ENCODE assay signal across 34 cellular contexts in genomic region chr6:41721396-41721795, GRCh38. TPM values are rescaled to one million over a fixed set of nuclear protein-coding genes. Genes with fewer than 3 reads are reported as not detected.
DNase-seq lines count a peak whose midpoint lies in the region; ATAC-seq and TF ChIP-seq lines count a peak whose summit lies in the region.
"Had no signal": no experiment of that assay in that cellular context is flagged by ENCODE, and none has a peak within 500 bp of the region (broad histone marks: within the 10 kb centered on the region; RNA-seq: fewer than 3 reads in every experiment).

No MANE protein-coding gene starts in this region.

- TF ChIP-seq POLR2A in tibial nerve (IDR thresholded peaks at IDR 0.05), result no peak

- H3K27ac ChIP-seq in right atrium auricular region (peak overlapping the region; percentile 14 to 56), RWPE2 (ENCODE audit: poor library complexity, severe bottlenecking) (peak overlapping the region; percentile 59), tibial nerve (no peak overlapping the region)
- H3K27ac ChIP-seq: colonic mucosa, esophagus muscularis mucosa, HL-60, pancreas had no signal

- H3K4me1 ChIP-seq in right atrium auricular region, result peaks cover 0 to 98% of the 10 kb centered on the region in 2 donors
- peaks cover 27% of the 10 kb centered on the region for H3K4me1 ChIP-seq in RWPE2 (ENCODE audit: insufficient read depth, poor library complexity, severe bottlenecking)
- H3K4me1 ChIP-seq in tibial nerve, result peaks cover 0 to 90% (median 49%) of the 10 kb centered on the region in 4 donors

- H3K4me1 Mint-ChIP-seq in memory B cell, result peaks cover 80% of the 10 kb centered on the region

- peaks cover 9% of the 10 kb centered on the region for H3K36me3 Mint-ChIP-seq in memory B cell

- TF ChIP-seq CTCF in right atrium auricular region (IDR thresholded peaks at IDR 0.05) (no peak), RWPE2 (IDR thresholded peaks at IDR 0.05; ENCODE audit: poor library complexity, severe bottlenecking) (no peak), tibial nerve (IDR thresholded peaks at IDR 0.05) (no peak)

- WGBS in tibial nerve, 2 donors, result 93 to 98% methylated on average over 4 of the region's 4 CpGs

- H3K27ac Mint-ChIP-seq in memory B cell, result peak overlapping the region; percentile 92
- H3K27ac Mint-ChIP-seq: activated naive CD4-positive, alpha-beta T cell treated with anti-CD3 and anti-CD28 coated beads for 36 hours had no signal

- H3K27me3 Mint-ChIP-seq in memory B cell, result no peaks in the 10 kb centered on the region

- H3K9me3 Mint-ChIP-seq in memory B cell, result no peaks in the 10 kb centered on the region
- H3K9me3 Mint-ChIP-seq: activated naive CD4-positive, alpha-beta T cell treated with anti-CD3 and anti-CD28 coated beads for 36 hours; endodermal cell; nephron had no signal

- H3K36me3 ChIP-seq in right atrium auricular region, result no peaks in the 10 kb centered on the region
- no peaks in the 10 kb centered on the region for H3K36me3 ChIP-seq in RWPE2 (ENCODE audit: low read depth)
- no peaks in the 10 kb centered on the region for H3K36me3 ChIP-seq in tibial nerve
- H3K36me3 ChIP-seq: colonic mucosa, esophagus muscularis mucosa, left ventricle myocardium inferior, pancreas had no signal

- no peaks in the 10 kb centered on the region for H3K9me3 ChIP-seq in right atrium auricular region
- no peaks in the 10 kb centered on the region for H3K9me3 ChIP-seq in RWPE2 (ENCODE audit: severe bottlenecking)
- H3K9me3 ChIP-seq in tibial nerve, result no peaks in the 10 kb centered on the region
- H3K9me3 ChIP-seq: colonic mucosa, esophagus muscularis mucosa, left ventricle myocardium inferior, pancreas, SK-N-SH had no signal

- no peak overlapping the region for H3K4me3 ChIP-seq in right atrium auricular region
- H3K4me3 ChIP-seq in RWPE2 (ENCODE audit: severe bottlenecking), result no peak overlapping the region
- no peak overlapping the region for H3K4me3 ChIP-seq in tibial nerve
- H3K4me3 ChIP-seq: colonic mucosa, esophagus muscularis mucosa, left ventricle myocardium inferior, pancreas had no signal

- ATAC-seq in RWPE2 (ENCODE audit: low read depth), result no peak
- ATAC-seq in memory B cell (ENCODE audit: low read depth), result no peak
- ATAC-seq: pancreas, sciatic nerve had no signal

- intact Hi-C loops in cardiac septum (cut with DNase I), result no loop called here

- DNase-seq in right atrium auricular region (ENCODE audit: low spot score) (no peak), cardiac septum (ENCODE audit: low spot score) (no peak), RWPE2 (ENCODE audit: low spot score) (no peak), memory B cell (ENCODE audit: low spot score in 2 of 2) (no peak), superior temporal gyrus (ENCODE audit: extremely low spot score) (peak; percentile 6), tibial nerve (ENCODE audit: low spot score in 2 of 2) (no peak), NCI-H524 treated with DMSO at 0.1 percent for 48 hours (lab: John Stamatoyannopoulos, UW) (no peak)
- no peak for DNase-seq in activated T-cell treated with anti-CD3 and anti-CD28 coated beads, Interleukin-2, amount 50 U/mL, for 1 hour
- DNase-seq: activated CD4-positive, alpha-beta T cell treated with anti-CD3 and anti-CD28 coated beads for 48 hours; activated naive CD4-positive, alpha-beta T cell treated with anti-CD3 and anti-CD28 coated beads for 36 hours; activated T-cell treated with anti-CD3 and anti-CD28 coated beads, Interleukin-2, amount 50 U/mL, for 48 hours; AML-193; colonic mucosa; EL; endodermal cell; HCEC 1CT; hippocampal formation; left ventricle myocardium inferior; midbrain; NCI-H1105 treated with DMSO at 0.1 percent for 48 hours; NCI-H2081 treated with DMSO at 0.1 percent for 48 hours; NCI-H446; SK-N-SH; stimulated activated CD4-positive, alpha-beta T cell treated with anti-CD3 and anti-CD28 coated beads, Interleukin-15, amount 100 ng/mL, for 24 hours; T-helper 2 cell had no signal

- no peak for TF ChIP-seq EP300 in tibial nerve (IDR thresholded peaks at IDR 0.05)

- H3K4me3 Mint-ChIP-seq in memory B cell, result peak overlapping the region; percentile 94
- H3K4me3 Mint-ChIP-seq: activated naive CD4-positive, alpha-beta T cell treated with anti-CD3 and anti-CD28 coated beads for 36 hours; endodermal cell; nephron had no signal

- H3K27me3 ChIP-seq in right atrium auricular region, result no peaks in the 10 kb centered on the region
- H3K27me3 ChIP-seq in RWPE2 (ENCODE audit: insufficient read depth, poor library complexity, severe bottlenecking), result no peaks in the 10 kb centered on the region
- H3K27me3 ChIP-seq in tibial nerve, result no peaks in the 10 kb centered on the region
- H3K27me3 ChIP-seq: colonic mucosa, esophagus muscularis mucosa, pancreas had no signal

RNA-seq across cellular contexts. Expression of gene TFEB, which starts 14.0 kb away (rescaled TPM):
- total RNA-seq in right atrium auricular region (10 to 100 TPM; 31.5 to 35.8 TPM), cardiac septum (45.6 TPM), tibial nerve (10 to 100 TPM; 19.2 to 28.8 (median 20.6) TPM)

RNA-seq across cellular contexts. Expression of gene PGC, which starts 25.8 kb away (rescaled TPM):
- total RNA-seq in right atrium auricular region, result not detected
- total RNA-seq in cardiac septum, result not detected
- total RNA-seq in tibial nerve, result not detected
- total RNA-seq: activated CD8-positive, alpha-beta memory T cell treated with anti-CD3 and anti-CD28 coated beads for 36 hours; activated naive CD4-positive, alpha-beta T cell treated with anti-CD3 and anti-CD28 coated beads for 36 hours; endodermal cell; left ventricle myocardium inferior; M059J; subcutaneous adipose tissue; urinary bladder had no signal

RNA-seq across cellular contexts. Expression of gene FRS3, which starts 58.3 kb away (rescaled TPM):
- total RNA-seq in right atrium auricular region, result 1 to 10 TPM; 2.6 to 3.4 TPM
- 5.7 TPM for total RNA-seq in cardiac septum
- 10 to 100 TPM in 2 of 4 donors, 1 to 10 TPM in 2; 4.4 to 11.4 (median 7.5) TPM for total RNA-seq in tibial nerve

RNA-seq across cellular contexts. Expression of gene PRICKLE4, which starts 59.2 kb away (rescaled TPM):
- total RNA-seq in right atrium auricular region, result 1 to 10 TPM; 4.3 to 5.6 TPM
- total RNA-seq in cardiac septum, result 1.7 TPM
- 10 to 100 TPM; 15.5 to 38.4 (median 23.0) TPM for total RNA-seq in tibial nerve
- total RNA-seq: activated CD8-positive, alpha-beta memory T cell treated with anti-CD3 and anti-CD28 coated beads for 36 hours had no signal

Comparison
In these comparisons a context has a peak if more than half of its experiments do, and no peak if none do; other contexts are left out.
1. H3K27ac ChIP-seq: peak in right atrium auricular region (2 of 2) and RWPE2 (single experiment); none in tibial nerve (0 of 4).